Comparison of ENCODE assay signal across 8 cellular contexts in the genomic region with DNA sequence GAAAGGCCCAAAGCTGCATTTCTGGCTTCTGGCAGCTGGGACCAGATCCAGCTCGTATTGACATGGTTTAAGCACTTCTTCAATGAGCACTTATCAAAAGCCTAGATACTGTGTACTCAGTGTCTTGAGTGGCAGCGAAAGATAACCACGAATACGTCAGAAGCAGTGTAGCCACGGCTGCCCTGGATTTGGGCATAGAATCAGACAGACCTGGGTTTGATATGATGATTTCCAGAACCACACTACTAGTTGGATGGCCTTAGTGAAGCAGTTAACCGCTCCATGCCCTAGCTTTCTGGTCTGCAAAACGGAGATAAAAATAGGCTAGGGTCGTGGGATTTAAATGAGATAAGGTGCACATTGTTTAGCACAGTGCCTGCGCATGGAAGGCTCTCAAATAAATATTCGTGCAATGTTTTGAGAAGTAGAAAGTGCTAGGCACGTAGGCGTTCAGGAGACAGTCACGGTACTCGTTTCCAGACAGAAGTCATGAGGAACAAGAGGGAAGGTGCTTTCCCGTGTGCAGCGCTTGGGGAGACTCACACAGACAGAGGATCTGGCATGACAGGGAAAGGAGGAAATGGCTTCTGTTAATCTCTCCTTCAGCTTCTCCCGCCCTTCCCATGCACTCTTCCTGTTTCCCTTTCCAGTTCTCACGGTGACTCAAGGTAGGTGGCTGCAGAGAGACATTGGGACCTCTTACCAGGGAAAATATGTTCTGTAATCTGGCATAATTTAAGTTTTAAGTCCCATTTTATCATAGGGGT.
A peak's percentile ranks its signal among the peaks of the same experiment; 100 is the strongest.
DNase-seq lines count a peak whose midpoint lies in the region; ATAC-seq and TF ChIP-seq lines count a peak whose summit lies in the region.

No MANE protein-coding gene starts in this region.

- H3K4me3 Mint-ChIP-seq in WTC11 = peak overlapping the region; percentile 64

- CTCF ChIA-PET in WTC11 (lab: Charles Lee) = interaction anchor here (0.7 to 2.6 kb wide), 16 partner anchors 13 to 615 kb away, joined by 3 to 21 read pairs (median 6); partner anchors contain the start of genes CCNL1, SSR3 and TIPARP

- ATAC-seq in GM18907 (IDR thresholded peaks at IDR 0.05; ENCODE audit: unreplicated experiment) = peak; percentile 26
- peak; percentile 7 for ATAC-seq in HG03095 (IDR thresholded peaks at IDR 0.05; ENCODE audit: unreplicated experiment)
- no peak for ATAC-seq in WTC11
- ATAC-seq in esophagus mucosa = peak; percentile 78

- H3K27ac ChIP-seq in neutrophil = peak overlapping the region; percentile 13

- H3K4me1 Mint-ChIP-seq in WTC11 = peaks cover 43% of the 10 kb centered on the region

- no peak for DNase-seq in WTC11 (ENCODE audit: low spot score)
- no peak for DNase-seq in central memory CD4-positive, alpha-beta T cell
- DNase-seq in DMS114 treated with DMSO at 0.1 percent for 48 hours (lab: John Stamatoyannopoulos, UW; ENCODE audit: unreplicated experiment) = no peak
- DNase-seq in OCI-M2 (lab: John Stamatoyannopoulos, UW; ENCODE audit: unreplicated experiment) = no peak

- TF ChIP-seq CTCF in WTC11 (IDR thresholded peaks at IDR 0.05) (no peak), neutrophil (IDR thresholded peaks at IDR 0.05) (no peak)

- H3K27ac Mint-ChIP-seq in WTC11 = no peak overlapping the region; the same call in 1 of the 2 replicates

- no peaks in the 10 kb centered on the region for H3K9me3 Mint-ChIP-seq in WTC11

- peaks cover 14% of the 10 kb centered on the region for H3K27me3 Mint-ChIP-seq in WTC11 (ENCODE audit: low read depth)

- H3K36me3 Mint-ChIP-seq in WTC11 = no peaks in the 10 kb centered on the region

- peaks cover 20 to 23% of the 10 kb centered on the region in 2 experiments for H3K4me1 ChIP-seq in neutrophil (ENCODE audit: control insufficient read depth in 1 of 2, insufficient read depth in 1 of 2, low read depth in 1 of 2, low read length in 1 of 2)

- no peaks in the 10 kb centered on the region for H3K36me3 ChIP-seq in neutrophil

- POLR2A ChIA-PET in WTC11 (lab: Charles Lee) = interaction anchor here (0.6 to 1.3 kb wide), 8 partner anchors 14 to 535 kb away, joined by 3 to 6 read pairs (median 4); partner anchors contain the start of gene SSR3

- H3K27me3 ChIP-seq in neutrophil = peaks cover 21% of the 10 kb centered on the region

- H3K9me3 ChIP-seq in neutrophil = no peaks in the 10 kb centered on the region

- peak overlapping the region; percentile 65 to 72 for H3K4me3 ChIP-seq in neutrophil (ENCODE audit: low read depth in 1 of 2, low read length in 1 of 2)

TF ChIP-seq in WTC11, 78 proteins besides CTCF, POLR2A, EP300 and RAD21:
- TF ChIP-seq, protein P1, sequence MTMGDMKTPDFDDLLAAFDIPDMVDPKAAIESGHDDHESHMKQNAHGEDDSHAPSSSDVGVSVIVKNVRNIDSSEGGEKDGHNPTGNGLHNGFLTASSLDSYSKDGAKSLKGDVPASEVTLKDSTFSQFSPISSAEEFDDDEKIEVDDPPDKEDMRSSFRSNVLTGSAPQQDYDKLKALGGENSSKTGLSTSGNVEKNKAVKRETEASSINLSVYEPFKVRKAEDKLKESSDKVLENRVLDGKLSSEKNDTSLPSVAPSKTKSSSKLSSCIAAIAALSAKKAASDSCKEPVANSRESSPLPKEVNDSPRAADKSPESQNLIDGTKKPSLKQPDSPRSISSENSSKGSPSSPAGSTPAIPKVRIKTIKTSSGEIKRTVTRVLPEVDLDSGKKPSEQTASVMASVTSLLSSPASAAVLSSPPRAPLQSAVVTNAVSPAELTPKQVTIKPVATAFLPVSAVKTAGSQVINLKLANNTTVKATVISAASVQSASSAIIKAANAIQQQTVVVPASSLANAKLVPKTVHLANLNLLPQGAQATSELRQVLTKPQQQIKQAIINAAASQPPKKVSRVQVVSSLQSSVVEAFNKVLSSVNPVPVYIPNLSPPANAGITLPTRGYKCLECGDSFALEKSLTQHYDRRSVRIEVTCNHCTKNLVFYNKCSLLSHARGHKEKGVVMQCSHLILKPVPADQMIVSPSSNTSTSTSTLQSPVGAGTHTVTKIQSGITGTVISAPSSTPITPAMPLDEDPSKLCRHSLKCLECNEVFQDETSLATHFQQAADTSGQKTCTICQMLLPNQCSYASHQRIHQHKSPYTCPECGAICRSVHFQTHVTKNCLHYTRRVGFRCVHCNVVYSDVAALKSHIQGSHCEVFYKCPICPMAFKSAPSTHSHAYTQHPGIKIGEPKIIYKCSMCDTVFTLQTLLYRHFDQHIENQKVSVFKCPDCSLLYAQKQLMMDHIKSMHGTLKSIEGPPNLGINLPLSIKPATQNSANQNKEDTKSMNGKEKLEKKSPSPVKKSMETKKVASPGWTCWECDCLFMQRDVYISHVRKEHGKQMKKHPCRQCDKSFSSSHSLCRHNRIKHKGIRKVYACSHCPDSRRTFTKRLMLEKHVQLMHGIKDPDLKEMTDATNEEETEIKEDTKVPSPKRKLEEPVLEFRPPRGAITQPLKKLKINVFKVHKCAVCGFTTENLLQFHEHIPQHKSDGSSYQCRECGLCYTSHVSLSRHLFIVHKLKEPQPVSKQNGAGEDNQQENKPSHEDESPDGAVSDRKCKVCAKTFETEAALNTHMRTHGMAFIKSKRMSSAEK (CRISPR knock-in tag; IDR thresholded peaks at IDR 0.05; ENCODE audit: borderline replicate concordance) = no peak
- 0 out of 2 replicates have a peak, but pooled peaks have one; percentile 30 for TF ChIP-seq NFE2L1 (CRISPR knock-in tag; IDR thresholded peaks at IDR 0.05)
- TF ChIP-seq ZMAT4 (CRISPR knock-in tag; IDR thresholded peaks at IDR 0.05) = no peak
- no peak for TF ChIP-seq SP1 (CRISPR knock-in tag; conservative IDR thresholded peaks at IDR 0.05)
